In genomic region chr15:71632571-71633195, GRCh38 we compare ENCODE assay signal across 35 cellular contexts.
"Had no signal": no experiment of that assay in that cellular context is flagged by ENCODE, and none has a peak within 500 bp of the region (broad histone marks: within the 10 kb centered on the region; RNA-seq: fewer than 3 reads in every experiment).

No MANE protein-coding gene starts in this region.

- H3K9ac ChIP-seq: SK-N-SH had no signal

- DNase-seq: activated CD4-positive, alpha-beta T cell treated with anti-CD3 and anti-CD28 coated beads for 4 hours; activated CD4-positive, alpha-beta T cell treated with anti-CD3 and anti-CD28 coated beads, Interleukin-2, amount 50 U/mL, for 4 hours; activated effector memory CD4-positive, alpha-beta T cell treated with anti-CD3 and anti-CD28 coated beads, Interleukin-2, amount 50 U/mL, for 16 hours; activated naive CD4-positive, alpha-beta T cell treated with anti-CD3 and anti-CD28 coated beads for 36 hours; activated naive CD8-positive, alpha-beta T cell treated with anti-CD3 and anti-CD28 coated beads, Interleukin-2, amount 10 ng/mL, durations not matched to agents 7 days and 5 days; activated T-cell treated with anti-CD3 and anti-CD28 coated beads for 4 hours; amniotic stem cell; brain microvascular endothelial cell; central memory CD4-positive, alpha-beta T cell; endodermal cell; foreskin keratinocyte; heart left ventricle; kidney glomerular epithelial cell; left lung; mammary epithelial cell; midbrain; naive thymus-derived CD4-positive, alpha-beta T cell; nucleus accumbens; pancreas; psoas muscle; SK-N-SH; spleen; stimulated activated CD4-positive, alpha-beta T cell treated with anti-CD3 and anti-CD28 coated beads, Interleukin-2, amount 100 ng/mL, for 48 hours; stimulated activated naive CD4-positive, alpha-beta T cell treated with Interleukin-2 at 50 U/mL for 16 hours; SW 1271; T-helper 9 cell; transverse colon had no signal

- H3K4me1 Mint-ChIP-seq: activated naive CD8-positive, alpha-beta T cell treated with anti-CD3 and anti-CD28 coated beads, Interleukin-2, amount 10 ng/mL, durations not matched to agents 7 days and 5 days; naive thymus-derived CD4-positive, alpha-beta T cell had no signal

- H3K9me3 ChIP-seq: esophagus muscularis mucosa, heart left ventricle, left lung, pancreas, psoas muscle, SK-N-SH, spleen, transverse colon had no signal

- ATAC-seq: foreskin keratinocyte; heart left ventricle; left lung; naive thymus-derived CD4-positive, alpha-beta T cell; pancreas; psoas muscle had no signal

- H3K4me2 ChIP-seq: SK-N-SH had no signal

- H3K27ac ChIP-seq: brain microvascular endothelial cell, esophagus muscularis mucosa, foreskin keratinocyte, left lung, pancreas, psoas muscle, spleen, transverse colon, VCaP had no signal

- H3K4me1 ChIP-seq: foreskin keratinocyte, pancreas, psoas muscle, spleen had no signal

- FAIRE-seq: astrocyte, pancreas, TTC549 had no signal

- H3K4me3 ChIP-seq: esophagus muscularis mucosa, heart left ventricle, left lung, pancreas, psoas muscle, spleen, transverse colon had no signal

- H3K9me2 ChIP-seq: SK-N-SH had no signal

- H3K36me3 ChIP-seq: brain microvascular endothelial cell, esophagus muscularis mucosa, heart left ventricle, left lung, pancreas, spleen, transverse colon had no signal

- H3K27ac Mint-ChIP-seq: activated naive CD4-positive, alpha-beta T cell treated with anti-CD3 and anti-CD28 coated beads for 36 hours; activated naive CD8-positive, alpha-beta T cell treated with anti-CD3 and anti-CD28 coated beads, Interleukin-2, amount 10 ng/mL, durations not matched to agents 7 days and 5 days; activated T-helper 1 cell treated with anti-CD3 and anti-CD28 coated beads, Interleukin-12 subunit alpha, Interleukin-12 subunit beta, Interleukin-2, Interleukin-4 antibody, amounts not matched to agents 30 ng/mL and 10 ng/mL and 1 ng/mL, durations not matched to agents 14 hours and 24 hours and 36 hours; dendritic cell treated with granulocyte-macrophage colony-stimulating factor and Interleukin-4, amounts not matched to agents 40 ng/mL and 50 ng/mL, for 4 days; endodermal cell; naive thymus-derived CD4-positive, alpha-beta T cell; T-helper 1 cell treated with Interleukin-12 subunit alpha and Interleukin-12 subunit beta and Interleukin-4 antibody, amounts not matched to agents 30 μg/mL and 1 μg/mL, for 36 hours had no signal

- H3K27me3 ChIP-seq: brain microvascular endothelial cell, esophagus muscularis mucosa, foreskin keratinocyte, heart left ventricle, left lung, pancreas, spleen, transverse colon had no signal

- H3K36me3 Mint-ChIP-seq: activated naive CD8-positive, alpha-beta T cell treated with anti-CD3 and anti-CD28 coated beads, Interleukin-2, amount 10 ng/mL, durations not matched to agents 7 days and 5 days; naive thymus-derived CD4-positive, alpha-beta T cell had no signal

- H3K4me3 Mint-ChIP-seq: activated naive CD4-positive, alpha-beta T cell treated with anti-CD3 and anti-CD28 coated beads for 36 hours; activated naive CD8-positive, alpha-beta T cell treated with anti-CD3 and anti-CD28 coated beads, Interleukin-2, amount 10 ng/mL, durations not matched to agents 7 days and 5 days; activated T-helper 1 cell treated with anti-CD3 and anti-CD28 coated beads, Interleukin-12 subunit alpha, Interleukin-12 subunit beta, Interleukin-2, Interleukin-4 antibody, amounts not matched to agents 30 ng/mL and 10 ng/mL and 1 ng/mL, durations not matched to agents 14 hours and 24 hours and 36 hours; dendritic cell treated with granulocyte-macrophage colony-stimulating factor and Interleukin-4, amounts not matched to agents 40 ng/mL and 50 ng/mL, for 4 days; endodermal cell; naive thymus-derived CD4-positive, alpha-beta T cell; neural crest cell; T-helper 1 cell treated with Interleukin-12 subunit alpha and Interleukin-12 subunit beta and Interleukin-4 antibody, amounts not matched to agents 30 μg/mL and 1 μg/mL, for 36 hours had no signal

- H3K9me3 Mint-ChIP-seq: activated naive CD4-positive, alpha-beta T cell treated with anti-CD3 and anti-CD28 coated beads for 36 hours; activated naive CD8-positive, alpha-beta T cell treated with anti-CD3 and anti-CD28 coated beads, Interleukin-2, amount 10 ng/mL, durations not matched to agents 7 days and 5 days; activated T-helper 1 cell treated with anti-CD3 and anti-CD28 coated beads, Interleukin-12 subunit alpha, Interleukin-12 subunit beta, Interleukin-2, Interleukin-4 antibody, amounts not matched to agents 30 ng/mL and 10 ng/mL and 1 ng/mL, durations not matched to agents 14 hours and 24 hours and 36 hours; dendritic cell treated with granulocyte-macrophage colony-stimulating factor and Interleukin-4, amounts not matched to agents 40 ng/mL and 50 ng/mL, for 4 days; endodermal cell; neural crest cell; T-helper 1 cell treated with Interleukin-12 subunit alpha and Interleukin-12 subunit beta and Interleukin-4 antibody, amounts not matched to agents 30 μg/mL and 1 μg/mL, for 36 hours had no signal
